Comparison of ENCODE assay signal across 27 cellular contexts in the genomic region with DNA sequence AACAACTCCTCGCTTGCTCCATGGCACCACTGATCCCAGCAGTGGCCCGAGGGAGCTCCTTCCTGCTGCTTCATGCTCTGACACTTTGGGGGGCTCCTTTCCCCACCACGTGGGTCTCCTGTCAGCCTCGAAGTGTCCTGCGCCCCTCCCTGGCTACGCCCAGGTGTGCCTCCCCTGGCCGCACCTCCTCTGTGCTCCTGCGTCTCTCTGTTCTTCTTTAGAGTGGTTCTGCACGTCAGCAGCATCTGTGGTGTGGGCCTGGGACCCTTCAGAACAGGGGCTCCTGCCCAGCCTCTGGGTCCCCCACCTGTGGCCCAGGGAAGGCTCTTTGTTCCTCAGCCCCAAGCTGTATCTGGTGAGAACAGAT. TPM values are rescaled to one million over a fixed set of nuclear protein-coding genes. Genes with fewer than 3 reads are reported as not detected.
A peak's percentile ranks its signal among the peaks of the same experiment; 100 is the strongest.
DNase-seq lines count a peak whose midpoint lies in the region; ATAC-seq and TF ChIP-seq lines count a peak whose summit lies in the region.
"Had no signal": no experiment of that assay in that cellular context is flagged by ENCODE, and none has a peak within 500 bp of the region (broad histone marks: within the 10 kb centered on the region; RNA-seq: fewer than 3 reads in every experiment).

No MANE protein-coding gene starts in this region.

- peak overlapping the region; percentile 31 for H3K18ac ChIP-seq in neuronal stem cell (ENCODE audit: low read length)

- H3K4me3 Mint-ChIP-seq in HFFc6, result peak overlapping the region; percentile 58; the same call in 1 of the 2 replicates
- H3K4me3 Mint-ChIP-seq: activated CD8-positive, alpha-beta T cell treated with anti-CD3 and anti-CD28 coated beads, Interleukin-2, amount 10 ng/mL, durations not matched to agents 7 days and 5 days; activated naive CD8-positive, alpha-beta T cell treated with anti-CD3 and anti-CD28 coated beads for 36 hours; activated T-cell treated with anti-CD3 and anti-CD28 coated beads, Interleukin-2, amount 50 U/mL, for 4 hours; CD8-positive, alpha-beta memory T cell; T-helper 17 cell; WTC11 had no signal

- peak overlapping the region; percentile 44 for H3K27ac ChIP-seq in cingulate gyrus (ENCODE audit: low read depth, low read length)
- H3K27ac ChIP-seq in neuronal stem cell (replicated peaks; ENCODE audit: low read length), result no peak overlapping the region
- peak overlapping the region; percentile 14 for H3K27ac ChIP-seq in temporal lobe (ENCODE audit: low read depth, low read length)
- H3K27ac ChIP-seq: thyroid gland had no signal

- no peaks in the 10 kb centered on the region for H3K27me3 ChIP-seq in neuronal stem cell (ENCODE audit: control insufficient read depth in 3 of 3, insufficient read depth in 3 of 3, low read depth in 1 of 3, low read length in 3 of 3)
- H3K27me3 ChIP-seq: MG63, thyroid gland had no signal

- no peaks in the 10 kb centered on the region for H3K36me3 ChIP-seq in neuronal stem cell (replicated peaks in 1 of 2; ENCODE audit: control insufficient read depth in 2 of 2, insufficient read depth in 2 of 2, low read length in 2 of 2)
- H3K36me3 ChIP-seq: MG63, thyroid gland had no signal

- H2AFZ ChIP-seq in neuronal stem cell (ENCODE audit: low read length), result peak overlapping the region; percentile 91

- H3K9ac ChIP-seq in neuronal stem cell (ENCODE audit: low read depth, low read length, poor library complexity), result no peak overlapping the region

- no CpG with 5 or more reads among the region's 9 CpGs for WGBS in neuronal stem cell (ENCODE audit: extremely low coverage in 2 of 2, insufficient read length in 2 of 2, insufficient replicate concordance in 1 of 2), 2 donors

- no peak overlapping the region for H3K23ac ChIP-seq in neuronal stem cell (ENCODE audit: low read depth, low read length, poor library complexity)

- no peak overlapping the region for H2AK5ac ChIP-seq in neuronal stem cell (ENCODE audit: low read depth, low read length)

- DNase-seq in HFFc6 (no peak), neuronal stem cell (ENCODE audit: low spot score) (no peak), SIG-M5 treated with dmso at 0.1 percent for 504 hours (lab: John Stamatoyannopoulos, UW; ENCODE audit: unreplicated experiment) (no peak), T-helper 1 cell (no peak)
- DNase-seq: activated CD8-positive, alpha-beta T cell treated with anti-CD3 and anti-CD28 coated beads, Interleukin-2, amount 10 ng/mL, durations not matched to agents 7 days and 5 days; activated naive CD8-positive, alpha-beta T cell treated with anti-CD3 and anti-CD28 coated beads for 36 hours; activated T-cell treated with anti-CD3 and anti-CD28 coated beads, Interleukin-2, amount 50 U/mL, for 4 hours; CD8-positive, alpha-beta memory T cell; DMS79; NCI-H187; NCI-H510A; SHP77; stimulated activated CD4-positive, alpha-beta T cell treated with anti-CD3 and anti-CD28 coated beads, Interleukin-2, amount 100 ng/mL, for 48 hours; T-helper 17 cell had no signal

- H4K91ac ChIP-seq in neuronal stem cell (ENCODE audit: low read depth, low read length, poor library complexity), result no peak overlapping the region

- no peaks in the 10 kb centered on the region for H3K9me3 Mint-ChIP-seq in HFFc6
- H3K9me3 Mint-ChIP-seq: activated naive CD8-positive, alpha-beta T cell treated with anti-CD3 and anti-CD28 coated beads for 36 hours; activated T-cell treated with anti-CD3 and anti-CD28 coated beads, Interleukin-2, amount 50 U/mL, for 4 hours; CD8-positive, alpha-beta memory T cell; WTC11 had no signal

- no peaks in the 10 kb centered on the region for H3K36me3 Mint-ChIP-seq in HFFc6 (ENCODE audit: low read depth)
- H3K36me3 Mint-ChIP-seq: activated naive CD8-positive, alpha-beta T cell treated with anti-CD3 and anti-CD28 coated beads for 36 hours; CD8-positive, alpha-beta memory T cell; WTC11 had no signal

- no peak overlapping the region for H3K4ac ChIP-seq in neuronal stem cell (ENCODE audit: low read length)

- H2BK15ac ChIP-seq in neuronal stem cell (ENCODE audit: low read length), result peak overlapping the region; percentile 2

- peak overlapping the region; percentile 27 for H2BK120ac ChIP-seq in neuronal stem cell (ENCODE audit: low read depth, low read length)

- H3K14ac ChIP-seq in neuronal stem cell (ENCODE audit: low read length), result no peak overlapping the region

- no peak for ATAC-seq in GM19467 (IDR thresholded peaks at IDR 0.05; ENCODE audit: unreplicated experiment)
- ATAC-seq in GM18868 (IDR thresholded peaks at IDR 0.05; ENCODE audit: unreplicated experiment), result no peak
- ATAC-seq: activated CD8-positive, alpha-beta T cell treated with anti-CD3 and anti-CD28 coated beads, Interleukin-2, amount 10 ng/mL, durations not matched to agents 7 days and 5 days; activated T-cell treated with anti-CD3 and anti-CD28 coated beads, Interleukin-2, amount 50 U/mL, for 4 hours; T-helper 17 cell had no signal

- peaks cover 7 to 18% of the 10 kb centered on the region in 2 donors for H3K4me1 ChIP-seq in neuronal stem cell (ENCODE audit: control insufficient read depth in 2 of 2, insufficient read depth in 1 of 2, low read depth in 1 of 2, low read length in 2 of 2)

- no peak overlapping the region for H4K8ac ChIP-seq in neuronal stem cell (ENCODE audit: low read depth, low read length)

- no peak overlapping the region for H2BK12ac ChIP-seq in neuronal stem cell (ENCODE audit: low read length)

- no peaks in the 10 kb centered on the region for H3K27me3 Mint-ChIP-seq in HFFc6 (ENCODE audit: insufficient read depth)
- H3K27me3 Mint-ChIP-seq: CD8-positive, alpha-beta memory T cell; T-helper 17 cell had no signal

- H3K4me1 Mint-ChIP-seq in HFFc6 (ENCODE audit: low read depth), result peaks cover 44% of the 10 kb centered on the region
- H3K4me1 Mint-ChIP-seq: WTC11 had no signal

- H2BK5ac ChIP-seq in neuronal stem cell (ENCODE audit: low read length), result no peak overlapping the region

- H3K79me1 ChIP-seq in neuronal stem cell (ENCODE audit: low read depth, low read length), result no peaks in the 10 kb centered on the region

- no peak overlapping the region for H3K4me3 ChIP-seq in neuronal stem cell (ENCODE audit: low read length in 2 of 2)
- H3K4me3 ChIP-seq: MG63, skin epidermis, thyroid gland had no signal

- no peaks in the 10 kb centered on the region for H3K9me3 ChIP-seq in neuronal stem cell (replicated peaks in 1 of 2; ENCODE audit: control insufficient read depth in 2 of 2, insufficient read depth in 1 of 2, low read depth in 1 of 2, low read length in 2 of 2)
- H3K9me3 ChIP-seq: MG63, thyroid gland had no signal

- H3K27ac Mint-ChIP-seq in HFFc6, result peak overlapping the region; percentile 97
- H3K27ac Mint-ChIP-seq: activated CD8-positive, alpha-beta T cell treated with anti-CD3 and anti-CD28 coated beads, Interleukin-2, amount 10 ng/mL, durations not matched to agents 7 days and 5 days; activated naive CD8-positive, alpha-beta T cell treated with anti-CD3 and anti-CD28 coated beads for 36 hours; CD8-positive, alpha-beta memory T cell; T-helper 17 cell; WTC11 had no signal

- TF ChIP-seq CTCF in HFFc6 (IDR thresholded peaks at IDR 0.05), result no peak

- no peak overlapping the region for H3K4me2 ChIP-seq in neuronal stem cell (ENCODE audit: insufficient read depth, low read length, poor library complexity, severe bottlenecking)

RNA-seq across cellular contexts. Expression of a gene that starts 26.7 kb away (rescaled TPM):
- total RNA-seq in HFFc6 (2021; fragmentation: NEBNext Ultra II Directional; extraction: Animal tissue kit (Norgen Biotek cat#: 25700)), result not detected
- polyA plus RNA-seq in neuronal stem cell (2013, experiment 1 of 2), result not detected
- not detected for polyA plus RNA-seq in neuronal stem cell (2013, experiment 2 of 2)
- 0.25 TPM for total RNA-seq in temporal lobe
- total RNA-seq: activated CD8-positive, alpha-beta T cell treated with anti-CD3 and anti-CD28 coated beads, Interleukin-2, amount 10 ng/mL, durations not matched to agents 7 days and 5 days; activated naive CD8-positive, alpha-beta T cell treated with anti-CD3 and anti-CD28 coated beads for 36 hours; activated T-cell treated with anti-CD3 and anti-CD28 coated beads, Interleukin-2, amount 50 U/mL, for 4 hours; CD8-positive, alpha-beta memory T cell; dermis microvascular lymphatic vessel endothelial cell; epithelial cell of proximal tubule; HepG2; lower leg skin; myocyte; T-helper 17 cell; thyroid gland; WTC11 had no signal
- polyA plus RNA-seq: CD8-positive, alpha-beta memory T cell; HepG2 had no signal

RNA-seq across cellular contexts. Expression of a gene that starts 49.7 kb away (rescaled TPM):
- 10 to 100 TPM; 17.5 to 22.9 (median 20.7) TPM for total RNA-seq in HFFc6 (2021; fragmentation: NEBNext Ultra II Directional; extraction: Animal tissue kit (Norgen Biotek cat#: 25700))
- polyA plus RNA-seq in neuronal stem cell (2013, experiment 1 of 2), result 19.1 TPM
- polyA plus RNA-seq in neuronal stem cell (2013, experiment 2 of 2), result 20.2 TPM
- 25.6 TPM for total RNA-seq in temporal lobe
